ENCODE assay signal across 26 cellular contexts in the genomic region with DNA sequence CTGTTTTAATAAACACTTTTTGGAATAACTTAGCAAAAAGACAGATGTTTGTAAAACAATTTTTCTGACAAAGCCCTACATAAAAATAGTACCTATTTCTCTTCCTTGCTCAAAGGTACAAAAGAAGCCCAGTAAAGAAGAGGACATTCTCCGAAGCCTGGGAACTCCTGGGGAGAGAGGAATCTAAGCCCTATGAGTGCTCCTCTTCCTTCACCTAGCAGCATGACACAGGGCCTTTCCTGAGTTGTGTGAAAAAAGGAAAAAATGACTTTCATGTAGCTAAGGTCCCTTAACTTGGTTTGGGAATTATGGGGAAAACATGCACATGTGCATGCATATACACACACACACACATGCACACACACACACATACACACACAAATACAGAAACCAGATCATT.
"Had no signal": no experiment of that assay in that cellular context is flagged by ENCODE, and none has a peak within 500 bp of the region (broad histone marks: within the 10 kb centered on the region; RNA-seq: fewer than 3 reads in every experiment).

No MANE protein-coding gene starts in this region.

- H3K27me3 Mint-ChIP-seq: activated CD4-positive, alpha-beta T cell treated with anti-CD3 and anti-CD28 coated beads for 36 hours; activated CD4-positive, alpha-beta T cell treated with anti-CD3 and anti-CD28 coated beads, Interleukin-2, amount 10 ng/mL, durations not matched to agents 7 days and 5 days; activated naive CD4-positive, alpha-beta T cell treated with anti-CD3 and anti-CD28 coated beads, Interleukin-2, amount 50 U/mL, for 24 hours; activated naive CD8-positive, alpha-beta T cell treated with anti-CD3 and anti-CD28 coated beads, Interleukin-2, amount 10 ng/mL, durations not matched to agents 7 days and 5 days; activated T-cell treated with anti-CD3 and anti-CD28 coated beads, Interleukin-2, amount 50 U/mL, for 24 hours; central memory CD8-positive, alpha-beta T cell had no signal

- DNase-seq: activated CD4-positive, alpha-beta T cell treated with anti-CD3 and anti-CD28 coated beads for 36 hours; activated CD4-positive, alpha-beta T cell treated with anti-CD3 and anti-CD28 coated beads, Interleukin-2, amount 10 ng/mL, durations not matched to agents 7 days and 5 days; activated CD4-positive, alpha-beta T cell treated with anti-CD3 and anti-CD28 coated beads, Interleukin-2, amount 50 U/mL, for 48 hours; activated CD8-positive, alpha-beta T cell treated with anti-CD3 and anti-CD28 coated beads, Interleukin-2, amount 10 ng/mL, durations not matched to agents 7 days and 5 days; activated gamma-delta T cell; activated naive CD4-positive, alpha-beta T cell treated with Interleukin-2 at 50 U/mL for 16 hours; activated naive CD8-positive, alpha-beta T cell treated with anti-CD3 and anti-CD28 coated beads, Interleukin-2, amount 10 ng/mL, durations not matched to agents 7 days and 5 days; activated T-cell treated with anti-CD3 and anti-CD28 coated beads, Interleukin-2, amount 50 U/mL, for 24 hours; amygdala; Kasumi-1; NCI-H1048; NCI-H1105 treated with DMSO at 0.1 percent for 48 hours; NCI-H1436 treated with DMSO at 0.1 percent for 48 hours; NCI-H1694 treated with DMSO at 0.1 percent for 48 hours; NCI-H2029; NCI-H345; NCI-H774; SHP77; SJCRH30 had no signal

- ATAC-seq: activated CD4-positive, alpha-beta T cell treated with anti-CD3 and anti-CD28 coated beads for 36 hours; activated CD4-positive, CD25-positive, alpha-beta regulatory T cell treated with anti-CD3 and anti-CD28 coated beads, Interleukin-2, amount 50 U/mL, for 24 hours; activated CD8-positive, alpha-beta T cell treated with anti-CD3 and anti-CD28 coated beads, Interleukin-2, amount 10 ng/mL, durations not matched to agents 7 days and 5 days; Panc1 had no signal

- H3K9me3 Mint-ChIP-seq: activated CD4-positive, alpha-beta T cell treated with anti-CD3 and anti-CD28 coated beads, Interleukin-2, amount 10 ng/mL, durations not matched to agents 7 days and 5 days; activated naive CD4-positive, alpha-beta T cell treated with anti-CD3 and anti-CD28 coated beads, Interleukin-2, amount 50 U/mL, for 24 hours; activated naive CD8-positive, alpha-beta T cell treated with anti-CD3 and anti-CD28 coated beads, Interleukin-2, amount 10 ng/mL, durations not matched to agents 7 days and 5 days; activated T-cell treated with anti-CD3 and anti-CD28 coated beads, Interleukin-2, amount 50 U/mL, for 24 hours; activated T-helper 2 cell treated with anti-CD3 and anti-CD28 coated beads, Interferon-gamma antibody, Interleukin-2, Interleukin-4, amounts not matched to agents 10 μg/mL and 5 μg/mL and 100 μg/mL, durations not matched to agents 14 hours and 24 hours and 36 hours; T-helper 1 cell treated with Interleukin-12 subunit alpha and Interleukin-12 subunit beta and Interleukin-4 antibody, amounts not matched to agents 30 μg/mL and 1 μg/mL, for 36 hours; T-helper 2 cell treated with Interferon-gamma antibody and Interleukin-4, amounts not matched to agents 5 μg/mL and 100 μg/mL, for 36 hours had no signal

- H3K4me1 Mint-ChIP-seq: activated CD4-positive, alpha-beta T cell treated with anti-CD3 and anti-CD28 coated beads for 36 hours; activated CD4-positive, alpha-beta T cell treated with anti-CD3 and anti-CD28 coated beads, Interleukin-2, amount 10 ng/mL, durations not matched to agents 7 days and 5 days; activated naive CD4-positive, alpha-beta T cell treated with anti-CD3 and anti-CD28 coated beads, Interleukin-2, amount 50 U/mL, for 24 hours; activated naive CD8-positive, alpha-beta T cell treated with anti-CD3 and anti-CD28 coated beads, Interleukin-2, amount 10 ng/mL, durations not matched to agents 7 days and 5 days; central memory CD8-positive, alpha-beta T cell had no signal

- H3K36me3 Mint-ChIP-seq: activated naive CD4-positive, alpha-beta T cell treated with anti-CD3 and anti-CD28 coated beads, Interleukin-2, amount 50 U/mL, for 24 hours; activated naive CD8-positive, alpha-beta T cell treated with anti-CD3 and anti-CD28 coated beads, Interleukin-2, amount 10 ng/mL, durations not matched to agents 7 days and 5 days had no signal

- H3K27ac Mint-ChIP-seq: activated CD4-positive, alpha-beta T cell treated with anti-CD3 and anti-CD28 coated beads for 36 hours; activated CD4-positive, alpha-beta T cell treated with anti-CD3 and anti-CD28 coated beads, Interleukin-2, amount 10 ng/mL, durations not matched to agents 7 days and 5 days; activated CD8-positive, alpha-beta T cell treated with anti-CD3 and anti-CD28 coated beads, Interleukin-2, amount 10 ng/mL, durations not matched to agents 7 days and 5 days; activated naive CD4-positive, alpha-beta T cell treated with anti-CD3 and anti-CD28 coated beads, Interleukin-2, amount 50 U/mL, for 24 hours; activated naive CD8-positive, alpha-beta T cell treated with anti-CD3 and anti-CD28 coated beads, Interleukin-2, amount 10 ng/mL, durations not matched to agents 7 days and 5 days; activated T-cell treated with anti-CD3 and anti-CD28 coated beads, Interleukin-2, amount 50 U/mL, for 24 hours; activated T-helper 2 cell treated with anti-CD3 and anti-CD28 coated beads, Interferon-gamma antibody, Interleukin-2, Interleukin-4, amounts not matched to agents 10 μg/mL and 5 μg/mL and 100 μg/mL, durations not matched to agents 14 hours and 24 hours and 36 hours; T-helper 1 cell treated with Interleukin-12 subunit alpha and Interleukin-12 subunit beta and Interleukin-4 antibody, amounts not matched to agents 30 μg/mL and 1 μg/mL, for 36 hours; T-helper 2 cell treated with Interferon-gamma antibody and Interleukin-4, amounts not matched to agents 5 μg/mL and 100 μg/mL, for 36 hours had no signal

- H3K4me3 Mint-ChIP-seq: activated CD4-positive, alpha-beta T cell treated with anti-CD3 and anti-CD28 coated beads for 36 hours; activated CD4-positive, alpha-beta T cell treated with anti-CD3 and anti-CD28 coated beads, Interleukin-2, amount 10 ng/mL, durations not matched to agents 7 days and 5 days; activated CD8-positive, alpha-beta T cell treated with anti-CD3 and anti-CD28 coated beads, Interleukin-2, amount 10 ng/mL, durations not matched to agents 7 days and 5 days; activated naive CD4-positive, alpha-beta T cell treated with anti-CD3 and anti-CD28 coated beads, Interleukin-2, amount 50 U/mL, for 24 hours; activated naive CD8-positive, alpha-beta T cell treated with anti-CD3 and anti-CD28 coated beads, Interleukin-2, amount 10 ng/mL, durations not matched to agents 7 days and 5 days; activated T-cell treated with anti-CD3 and anti-CD28 coated beads, Interleukin-2, amount 50 U/mL, for 24 hours; central memory CD8-positive, alpha-beta T cell; T-helper 1 cell treated with Interleukin-12 subunit alpha and Interleukin-12 subunit beta and Interleukin-4 antibody, amounts not matched to agents 30 μg/mL and 1 μg/mL, for 36 hours; T-helper 2 cell treated with Interferon-gamma antibody and Interleukin-4, amounts not matched to agents 5 μg/mL and 100 μg/mL, for 36 hours had no signal
